In the genomic region with DNA sequence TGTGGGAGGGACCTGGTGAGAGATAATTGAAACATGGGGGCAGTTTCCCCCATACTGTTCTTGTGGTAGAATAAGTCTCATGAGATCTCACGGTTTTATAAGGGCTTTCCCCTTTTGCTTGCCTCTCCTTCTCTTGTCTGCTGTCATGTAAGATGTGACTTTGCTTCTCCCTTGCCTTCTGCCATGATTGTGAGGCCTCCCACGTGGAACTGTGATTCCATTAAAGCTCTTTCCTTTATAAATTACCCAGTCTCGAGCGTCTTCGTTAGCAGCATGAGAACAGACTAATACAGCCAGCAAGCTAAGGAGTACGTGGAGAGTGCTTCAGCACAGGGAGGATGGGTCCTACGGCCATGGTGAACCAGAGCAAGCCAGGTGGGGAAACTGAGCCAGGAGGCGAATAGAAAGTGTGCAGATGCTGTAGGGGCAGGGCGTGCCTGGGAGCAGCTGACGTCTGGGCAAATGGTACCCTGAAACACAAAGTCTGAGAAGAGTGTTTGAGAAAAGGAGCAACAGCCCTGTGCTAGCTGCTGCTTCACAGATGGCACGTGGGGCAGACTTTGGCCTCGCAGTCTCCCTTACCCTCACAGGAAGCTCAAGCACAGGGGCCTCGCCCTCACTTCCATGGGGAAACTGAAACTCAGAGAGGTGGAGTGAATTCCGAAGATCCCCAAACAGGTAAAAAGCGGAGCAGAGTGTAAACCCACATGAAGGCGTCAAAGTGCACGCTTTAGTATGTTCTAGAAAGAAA, we compare ENCODE assay signal across 9 cellular contexts.
"Had no signal": no experiment of that assay in that cellular context is flagged by ENCODE, and none has a peak within 500 bp of the region (broad histone marks: within the 10 kb centered on the region; RNA-seq: fewer than 3 reads in every experiment).

No MANE protein-coding gene starts in this region.

- H3K27me3 Mint-ChIP-seq: IgD-negative memory B cell had no signal

- H3K27ac ChIP-seq: GM23248, HL-60 had no signal

- H3K9me3 ChIP-seq: HAP-1 had no signal

- H3K36me3 Mint-ChIP-seq: IgD-negative memory B cell had no signal

- H3K36me3 ChIP-seq: HAP-1 had no signal

- ATAC-seq: HCT116, HepG2 had no signal

- DNase-seq: GM23248, GOT3, H7, KBM-7 had no signal

- H3K4me1 ChIP-seq: HAP-1 had no signal

- H3K4me3 ChIP-seq: GM23248, HAP-1 had no signal

- H3K4me1 Mint-ChIP-seq: IgD-negative memory B cell had no signal

- H3K4me3 Mint-ChIP-seq: IgD-negative memory B cell had no signal

- H3K27ac Mint-ChIP-seq: IgD-negative memory B cell had no signal
